26 cellular contexts compared by ENCODE assay signal in the genomic region with DNA sequence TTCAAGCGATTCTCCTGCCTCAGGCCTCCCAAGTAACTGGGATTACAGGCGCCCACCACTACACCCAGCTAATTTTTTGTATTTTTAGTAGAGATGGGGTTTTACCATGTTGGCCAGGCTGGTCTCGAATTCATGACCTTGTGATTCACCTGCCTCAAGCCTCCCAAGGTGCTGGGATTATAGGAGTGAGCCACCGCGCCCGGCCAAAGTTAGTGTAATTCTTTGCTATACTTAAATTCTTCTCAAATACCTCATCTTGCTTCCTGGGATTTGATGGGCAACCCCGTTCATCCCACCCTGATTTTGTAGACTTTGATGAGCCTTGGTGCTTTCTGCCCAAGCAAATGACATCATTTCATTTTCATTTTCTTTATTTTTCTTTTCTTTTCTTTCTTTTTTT. TPM values are rescaled to one million over a fixed set of nuclear protein-coding genes. Genes with fewer than 3 reads are reported as not detected.
DNase-seq lines count a peak whose midpoint lies in the region; ATAC-seq and TF ChIP-seq lines count a peak whose summit lies in the region.
"Had no signal": no experiment of that assay in that cellular context is flagged by ENCODE, and none has a peak within 500 bp of the region (broad histone marks: within the 10 kb centered on the region; RNA-seq: fewer than 3 reads in every experiment).

No MANE protein-coding gene starts in this region.

- H3K4me3 Mint-ChIP-seq in chondrocyte (ENCODE audit: unreplicated experiment), result no peak overlapping the region
- H3K4me3 Mint-ChIP-seq: CD4-positive, alpha-beta memory T cell; CD4-positive, CD25-positive, alpha-beta regulatory T cell; CD8-positive, alpha-beta memory T cell had no signal

- no peak overlapping the region for H3K4me3 ChIP-seq in HEK293 (ENCODE audit: low read depth, low read length)
- H3K4me3 ChIP-seq: BLaER1, GM12878 had no signal

- TF ChIP-seq CTCF in HEK293 (tag by site-specific recombination; IDR thresholded peaks at IDR 0.05) (no peak), chondrocyte (IDR thresholded peaks at IDR 0.05) (no peak)

- ATAC-seq in HG02938 (IDR thresholded peaks at IDR 0.05; ENCODE audit: unreplicated experiment), result no peak
- ATAC-seq: GM12878 had no signal

- H3K9me3 ChIP-seq in HEK293 (ENCODE audit: control insufficient read depth, insufficient read depth, low read depth, low read length), result no peaks in the 10 kb centered on the region
- H3K9me3 ChIP-seq: BE2C, BLaER1 had no signal

- H3K4me1 Mint-ChIP-seq in chondrocyte (ENCODE audit: low read depth), result no peaks in the 10 kb centered on the region
- H3K4me1 Mint-ChIP-seq: CD14-positive monocyte; CD4-positive, CD25-positive, alpha-beta regulatory T cell; CD8-positive, alpha-beta memory T cell had no signal

- no peaks in the 10 kb centered on the region for H3K9me3 Mint-ChIP-seq in chondrocyte (ENCODE audit: low read depth)
- H3K9me3 Mint-ChIP-seq: CD4-positive, alpha-beta memory T cell; CD8-positive, alpha-beta memory T cell had no signal

- H3K4me1 ChIP-seq in HEK293 (ENCODE audit: control insufficient read depth, insufficient read depth, low read length), result 0 out of 2 replicates have a peak, but pooled peaks cover 4% of the 10 kb centered on the region
- H3K4me1 ChIP-seq: BE2C, BLaER1 had no signal

- no peaks in the 10 kb centered on the region for H3K36me3 ChIP-seq in HEK293 (ENCODE audit: control insufficient read depth in 2 of 2, insufficient read depth in 1 of 2, low read length in 2 of 2)
- H3K36me3 ChIP-seq: BE2C, BLaER1 had no signal

- intact Hi-C loops in posterior vena cava (cut with DNase I), result no loop called here

- H3K27me3 Mint-ChIP-seq in chondrocyte (ENCODE audit: low read depth), result peaks cover 72% of the 10 kb centered on the region

- POLR2A ChIA-PET in HEK293 (lab: Yijun Ruan, JAX), result no interaction called here

- DNase-seq in chondrocyte (ENCODE audit: low spot score) (peak; percentile 27), posterior vena cava (ENCODE audit: low spot score) (peak; percentile 57), HCEC 1CT (no peak), GM19238 (ENCODE audit: insufficient read length, low spot score) (no peak)
- DNase-seq: 8988T; ACHN; BE2C; C1 segment of cervical spinal cord; CD4-positive, alpha-beta memory T cell; CD4-positive, CD25-positive, alpha-beta regulatory T cell; COR-L47; DMS 273 treated with DMSO at 0.1 percent for 48 hours; DMS153; DMS53; DMS79; DND-41; EL; GDM1 had no signal

- no peaks in the 10 kb centered on the region for H3K36me3 Mint-ChIP-seq in chondrocyte (ENCODE audit: low read depth)
- H3K36me3 Mint-ChIP-seq: CD14-positive monocyte; CD4-positive, alpha-beta memory T cell; CD4-positive, CD25-positive, alpha-beta regulatory T cell had no signal

- CTCF ChIA-PET in HEK293 (lab: Yijun Ruan, JAX), result interaction anchor here (1.8 kb wide), 1 partner anchor 11 kb away, joined by 5 read pairs; no protein-coding TSS in a partner anchor

- H3K27ac ChIP-seq in HEK293 (ENCODE audit: extremely low read depth, low read depth, low read length), result no peak overlapping the region
- H3K27ac ChIP-seq: BLaER1 had no signal

- no peak overlapping the region for H3K27ac Mint-ChIP-seq in chondrocyte (ENCODE audit: unreplicated experiment)
- H3K27ac Mint-ChIP-seq: CD4-positive, alpha-beta memory T cell; CD4-positive, CD25-positive, alpha-beta regulatory T cell; CD8-positive, alpha-beta memory T cell had no signal

TF ChIP-seq in HEK293, 187 proteins besides CTCF, POLR2A, EP300 and RAD21:
- TF ChIP-seq, protein P1, sequence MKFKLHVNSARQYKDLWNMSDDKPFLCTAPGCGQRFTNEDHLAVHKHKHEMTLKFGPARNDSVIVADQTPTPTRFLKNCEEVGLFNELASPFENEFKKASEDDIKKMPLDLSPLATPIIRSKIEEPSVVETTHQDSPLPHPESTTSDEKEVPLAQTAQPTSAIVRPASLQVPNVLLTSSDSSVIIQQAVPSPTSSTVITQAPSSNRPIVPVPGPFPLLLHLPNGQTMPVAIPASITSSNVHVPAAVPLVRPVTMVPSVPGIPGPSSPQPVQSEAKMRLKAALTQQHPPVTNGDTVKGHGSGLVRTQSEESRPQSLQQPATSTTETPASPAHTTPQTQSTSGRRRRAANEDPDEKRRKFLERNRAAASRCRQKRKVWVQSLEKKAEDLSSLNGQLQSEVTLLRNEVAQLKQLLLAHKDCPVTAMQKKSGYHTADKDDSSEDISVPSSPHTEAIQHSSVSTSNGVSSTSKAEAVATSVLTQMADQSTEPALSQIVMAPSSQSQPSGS (tag by site-specific recombination; IDR thresholded peaks at IDR 0.05; ENCODE audit: low read depth), result peak; percentile 48
- TF ChIP-seq KLF8 (tag by site-specific recombination; IDR thresholded peaks at IDR 0.05) (no peak), ZNF549 (tag by site-specific recombination; IDR thresholded peaks at IDR 0.05) (no peak), ZNF157 (tag by site-specific recombination; IDR thresholded peaks at IDR 0.05) (no peak), KLF7 (tag by site-specific recombination; IDR thresholded peaks at IDR 0.05; ENCODE audit: borderline replicate concordance) (no peak), ZNF114 (tag by site-specific recombination; IDR thresholded peaks at IDR 0.05) (no peak), ZNF707 (tag by site-specific recombination; IDR thresholded peaks at IDR 0.05) (no peak)

RNA-seq across cellular contexts. Expression of gene PAX2, which starts 54.5 kb away (rescaled TPM):
- total RNA-seq in chondrocyte (0.62 to 0.87 TPM in 2 of 3 replicates, not detected in the other), posterior vena cava (not detected)
- total RNA-seq: A673; CD4-positive, alpha-beta memory T cell; CD4-positive, CD25-positive, alpha-beta regulatory T cell; Daoy; GM12878 had no signal

Comparison
In these comparisons a context has a peak if more than half of its experiments do, and no peak if none do; other contexts are left out.
1. DNase-seq: peak in chondrocyte (single experiment) and posterior vena cava (single experiment); none in HCEC 1CT (single experiment) and GM19238 (single experiment).